ENCODE assay signal across 31 cellular contexts in genomic region chr3:117268318-117268717, GRCh38.
"Had no signal": no experiment of that assay in that cellular context is flagged by ENCODE, and none has a peak within 500 bp of the region (broad histone marks: within the 10 kb centered on the region; RNA-seq: fewer than 3 reads in every experiment).

No MANE protein-coding gene starts in this region.

- H3K4me3 ChIP-seq: ascending aorta, cardiac muscle cell had no signal

- ATAC-seq: activated CD8-positive, alpha-beta T cell treated with anti-CD3 and anti-CD28 coated beads for 36 hours; activated naive CD4-positive, alpha-beta T cell treated with anti-CD3 and anti-CD28 coated beads, Interleukin-2, amount 50 U/mL, for 72 hours; activated T-cell treated with anti-CD3 and anti-CD28 coated beads, Interleukin-2, amount 50 U/mL, for 4 hours; activated T-cell treated with anti-CD3 and anti-CD28 coated beads, Interleukin-2, amount 50 U/mL, for 72 hours; activated T-helper 17 cell treated with anti-CD3 and anti-CD28 coated beads, Interleukin-2, amount 50 U/mL, for 72 hours; T-helper 17 cell had no signal

- H3K27ac ChIP-seq: ascending aorta, cardiac muscle cell, VCaP had no signal

- H3K36me3 ChIP-seq: ascending aorta, cardiac muscle cell had no signal

- H3K9me3 ChIP-seq: ascending aorta had no signal

- DNase-seq: activated B cell treated with CpG ODN at 0.5 μM for 24 hours; activated CD4-positive, alpha-beta memory T cell treated with anti-CD3 and anti-CD28 coated beads for 36 hours; activated CD4-positive, alpha-beta T cell treated with anti-CD3 and anti-CD28 coated beads for 4 hours; activated CD4-positive, alpha-beta T cell treated with anti-CD3 and anti-CD28 coated beads, Interleukin-2, amount 10 ng/mL, durations not matched to agents 24 days and 14 days; activated CD4-positive, alpha-beta T cell treated with anti-CD3 and anti-CD28 coated beads, Interleukin-2, amount 50 U/mL, for 1 hour; activated CD4-positive, alpha-beta T cell treated with anti-CD3 and anti-CD28 coated beads, Interleukin-2, amount 50 U/mL, for 4 hours; activated CD4-positive, CD25-positive, alpha-beta regulatory T cell treated with anti-CD3 and anti-CD28 coated beads, Interleukin-2, amount 50 U/mL, for 72 hours; activated CD8-positive, alpha-beta memory T cell treated with anti-CD3 and anti-CD28 coated beads, Interleukin-2, amount 50 U/mL, for 4 hours; activated CD8-positive, alpha-beta T cell treated with anti-CD3 and anti-CD28 coated beads for 36 hours; activated effector memory CD4-positive, alpha-beta T cell treated with anti-CD3 and anti-CD28 coated beads, Interleukin-2, amount 50 U/mL, for 16 hours; activated gamma-delta T cell treated with Interleukin-2 at 50 U/mL for 16 hours; activated naive CD4-positive, alpha-beta T cell; activated naive CD4-positive, alpha-beta T cell treated with anti-CD3 and anti-CD28 coated beads for 36 hours; activated naive CD4-positive, alpha-beta T cell treated with anti-CD3 and anti-CD28 coated beads, Interleukin-2, amount 50 U/mL, for 16 hours; activated naive CD8-positive, alpha-beta T cell treated with anti-CD3 and anti-CD28 coated beads for 36 hours; activated T-cell treated with anti-CD3 and anti-CD28 coated beads for 4 hours; activated T-cell treated with anti-CD3 and anti-CD28 coated beads, Interleukin-2, amount 50 U/mL, for 1 hour; activated T-cell treated with anti-CD3 and anti-CD28 coated beads, Interleukin-2, amount 50 U/mL, for 4 hours; activated T-cell treated with anti-CD3 and anti-CD28 coated beads, Interleukin-2, amount 50 U/mL, for 72 hours; amygdala; anterior cingulate cortex; caudate nucleus; cerebellar nuclear complex; T-helper 17 cell had no signal

- H3K4me1 ChIP-seq: ascending aorta had no signal

- H3K27me3 ChIP-seq: ascending aorta, cardiac muscle cell had no signal

- FAIRE-seq: bronchial epithelial cell, TTC549 had no signal
